8 cellular contexts compared by ENCODE assay signal in the genomic region with DNA sequence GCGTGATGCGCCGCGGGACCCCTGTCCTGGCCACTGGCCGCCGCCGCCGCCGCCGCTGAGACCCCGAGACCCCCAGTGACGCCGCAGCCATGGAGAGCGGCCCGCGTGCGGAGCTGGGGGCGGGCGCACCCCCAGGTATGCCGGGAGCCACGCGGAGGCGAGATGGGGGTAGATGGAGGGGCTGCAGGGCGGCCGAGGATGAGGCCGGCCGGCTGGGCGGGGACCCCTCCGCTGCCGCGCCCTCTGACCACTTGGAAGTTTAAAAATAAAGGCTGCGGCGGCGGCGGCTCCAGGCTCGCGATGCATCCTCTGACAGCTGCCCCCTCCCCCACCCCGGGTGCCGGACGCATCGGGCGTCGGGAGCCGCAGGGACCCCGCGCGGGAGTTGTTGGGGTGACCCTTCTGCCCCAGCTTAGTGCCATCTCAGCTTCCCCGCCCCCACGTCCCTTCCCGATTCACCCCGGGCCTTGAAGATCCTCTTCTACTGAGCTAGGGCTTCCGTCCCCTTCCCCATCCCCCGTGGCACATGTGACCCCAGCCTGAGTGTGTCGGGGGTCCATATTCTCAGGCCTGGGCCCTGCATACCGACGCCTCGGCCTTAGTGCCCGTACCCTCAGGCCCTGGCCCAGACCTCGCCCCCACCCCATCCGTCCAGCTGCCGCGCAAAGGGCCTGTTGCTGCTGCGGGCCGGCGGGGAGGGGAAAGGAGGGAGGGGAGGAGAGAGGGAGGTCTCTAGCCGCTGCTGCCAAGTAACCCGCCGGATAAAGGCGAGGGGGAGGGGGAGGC. TPM values are rescaled to one million over a fixed set of nuclear protein-coding genes. Genes with fewer than 3 reads are reported as not detected.
DNase-seq lines count a peak whose midpoint lies in the region; ATAC-seq and TF ChIP-seq lines count a peak whose summit lies in the region.

No MANE protein-coding gene starts in this region.

- H3K27me3 ChIP-seq in OCI-LY3 (ENCODE audit: low read depth, low read length) (no peaks in the 10 kb centered on the region), fibroblast of lung (ENCODE audit: control insufficient read depth, insufficient read depth, low read length) (no peaks in the 10 kb centered on the region), tibial nerve (no peaks in the 10 kb centered on the region)
- no peaks in the 10 kb centered on the region for H3K27me3 ChIP-seq in naive thymus-derived CD4-positive, alpha-beta T cell (ENCODE audit: control insufficient read depth in 2 of 2, insufficient read depth in 2 of 2, low read length in 2 of 2)

- peak overlapping the region; percentile 95 for H3K9ac ChIP-seq in OCI-LY3 (ENCODE audit: low read length)
- H3K9ac ChIP-seq in fibroblast of lung (ENCODE audit: insufficient read depth, low read length) = peak overlapping the region; percentile 91

- peaks cover 62 to 77% (median 70%) of the 10 kb centered on the region in 7 donors for H3K4me1 Mint-ChIP-seq in naive thymus-derived CD4-positive, alpha-beta T cell

- H3K27ac ChIP-seq in OCI-LY3 (ENCODE audit: low read length) (peak overlapping the region; percentile 73), fibroblast of lung (ENCODE audit: insufficient read depth, low read length) (peak overlapping the region; percentile 96), tibial nerve (peak overlapping the region; percentile 97 to 100 (median 99))
- H3K27ac ChIP-seq in naive thymus-derived CD4-positive, alpha-beta T cell (ENCODE audit: low read depth, low read length) = peak overlapping the region; percentile 97

- WGBS in tibial nerve, 2 donors = 1 to 3% methylated on average over 16 to 35 of the region's 69 CpGs

- CTCF ChIA-PET in naive thymus-derived CD4-positive, alpha-beta T cell (lab: Charles Lee) = interaction anchor here (1.2 to 3.6 kb wide), 2 partner anchors 22 to 32 kb away, joined by 3 to 24 read pairs; no protein-coding TSS in a partner anchor

- H3K9me3 Mint-ChIP-seq in naive thymus-derived CD4-positive, alpha-beta T cell = peaks cover 0 to under 1% (median 0%) of the 10 kb centered on the region in 11 donors

- ATAC-seq in HG03066 (IDR thresholded peaks at IDR 0.05; ENCODE audit: low read depth, unreplicated experiment) (peak; percentile 17), GM21717 (IDR thresholded peaks at IDR 0.05; ENCODE audit: unreplicated experiment) (no peak)
- no peak for ATAC-seq in naive thymus-derived CD4-positive, alpha-beta T cell

- POLR2A ChIA-PET in naive thymus-derived CD4-positive, alpha-beta T cell (lab: Charles Lee) = interaction anchor here (0.7 to 10.6 kb wide), 8 partner anchors 8 to 210 kb away, joined by 3 to 272 read pairs (median 4); partner anchors contain the start of gene THRAP3

- TF ChIP-seq EP300 in tibial nerve (IDR thresholded peaks at IDR 0.05) = peak in 1 of 2 donors; percentile 50

- H3K27ac Mint-ChIP-seq in naive thymus-derived CD4-positive, alpha-beta T cell = peak overlapping the region; percentile 79 to 99 (median 92)

- H2AFZ ChIP-seq in OCI-LY3 (ENCODE audit: low read depth, low read length) (no peak overlapping the region), fibroblast of lung (ENCODE audit: low read length) (no peak overlapping the region)

- peaks cover 0 to 29% (median 0%) of the 10 kb centered on the region in 5 donors for H3K36me3 Mint-ChIP-seq in naive thymus-derived CD4-positive, alpha-beta T cell

- H3K79me2 ChIP-seq in OCI-LY3 (ENCODE audit: low read length) (peaks cover 66% of the 10 kb centered on the region), fibroblast of lung (ENCODE audit: control insufficient read depth, insufficient read depth, low read length) (peaks cover 55% of the 10 kb centered on the region)

- intact Hi-C loops in naive thymus-derived CD4-positive, alpha-beta T cell (cut with micrococcal nuclease) = loop anchor here (1.0 to 10.0 kb wide), 6 partner anchors 7 to 1398 kb away; partner anchors contain the start of genes DNALI1 (in 1 of the 2), SNIP1 (in 1 of the 2), THRAP3 (in 1 of the 2) and TRAPPC3 (in 1 of the 2)

- H4K20me1 ChIP-seq in OCI-LY3 (ENCODE audit: insufficient read depth, low read length) (peaks cover 8% of the 10 kb centered on the region), fibroblast of lung (ENCODE audit: control insufficient read depth, extremely low read depth, insufficient read depth, low read length) (peaks cover 2% of the 10 kb centered on the region)

- no peak for TF ChIP-seq POLR2A in tibial nerve (IDR thresholded peaks at IDR 0.05)

- H3K4me3 ChIP-seq in OCI-LY3 (ENCODE audit: low read length) (peak overlapping the region; percentile 88), fibroblast of lung (replicated peaks in 1 of 4; ENCODE audit: control extremely low read depth in 1 of 4, insufficient read depth in 1 of 4, low read depth in 3 of 4, low read length in 4 of 4) (peak overlapping the region; percentile 84 to 93 (median 88)), tibial nerve (peak overlapping the region; percentile 66 to 99 (median 86))
- peak overlapping the region; percentile 88 for H3K4me3 ChIP-seq in naive thymus-derived CD4-positive, alpha-beta T cell (ENCODE audit: low read length)

- H3K4me1 ChIP-seq in OCI-LY3 (ENCODE audit: low read length) (peaks cover 42% of the 10 kb centered on the region), fibroblast of lung (ENCODE audit: control insufficient read depth, extremely low read depth, insufficient read depth, low read length) (peaks cover 22% of the 10 kb centered on the region), tibial nerve (peaks cover 0 to 79% (median 58%) of the 10 kb centered on the region in 4 donors)
- peaks cover 56 to 60% of the 10 kb centered on the region in 2 donors for H3K4me1 ChIP-seq in naive thymus-derived CD4-positive, alpha-beta T cell (ENCODE audit: control insufficient read depth in 2 of 2, insufficient read depth in 2 of 2, low read length in 2 of 2)

- peaks cover 2% of the 10 kb centered on the region for H3K36me3 ChIP-seq in OCI-LY3 (replicated peaks; ENCODE audit: low read depth, low read length)
- H3K36me3 ChIP-seq in fibroblast of lung (ENCODE audit: control insufficient read depth, insufficient read depth, low read length) = peaks cover 11% of the 10 kb centered on the region
- H3K36me3 ChIP-seq in naive thymus-derived CD4-positive, alpha-beta T cell (ENCODE audit: control insufficient read depth in 2 of 3, insufficient read depth in 3 of 3, low read length in 3 of 3) = peaks cover 0 to 9% (median 0%) of the 10 kb centered on the region in 3 experiments
- no peaks in the 10 kb centered on the region for H3K36me3 ChIP-seq in tibial nerve

- H3K9me3 ChIP-seq in OCI-LY3 (ENCODE audit: insufficient read depth, low read length) (no peaks in the 10 kb centered on the region), fibroblast of lung (ENCODE audit: control insufficient read depth, insufficient read depth, low read depth, low read length) (no peaks in the 10 kb centered on the region), tibial nerve (no peaks in the 10 kb centered on the region)
- H3K9me3 ChIP-seq in naive thymus-derived CD4-positive, alpha-beta T cell (ENCODE audit: control insufficient read depth in 2 of 3, low read length in 3 of 3) = no peaks in the 10 kb centered on the region

- no peak for TF ChIP-seq CTCF in OCI-LY3 (IDR thresholded peaks at IDR 0.05; ENCODE audit: low read depth, low read length)
- no peak for TF ChIP-seq CTCF in fibroblast of lung (conservative IDR thresholded peaks at IDR 0.05 in 1 of 2, IDR thresholded peaks at IDR 0.05 in 1 of 2; ENCODE audit: low read depth in 1 of 2, low read length in 2 of 2)
- no peak for TF ChIP-seq CTCF in tibial nerve (IDR thresholded peaks at IDR 0.05)

- DNase-seq in GM03348 (ENCODE audit: low spot score) (peak; percentile 72), activated T-helper 1 cell treated with Interleukin-2 at 50 U/mL for 16 hours (ENCODE audit: low read depth) (peak; percentile 50), fibroblast of lung (ENCODE audit: low read depth in 2 of 2) (peak; percentile 59 to 70), tibial nerve (ENCODE audit: low spot score in 2 of 2) (peak; percentile 34 to 58)
- DNase-seq in naive thymus-derived CD4-positive, alpha-beta T cell = peak in 8 of 9 donors; percentile 54 to 71 (median 62)

- peak overlapping the region; percentile 85 to 95 (median 93) for H3K4me3 Mint-ChIP-seq in naive thymus-derived CD4-positive, alpha-beta T cell

- H3K27me3 Mint-ChIP-seq in naive thymus-derived CD4-positive, alpha-beta T cell = no peaks in the 10 kb centered on the region

- H3K4me2 ChIP-seq in OCI-LY3 (ENCODE audit: low read length) (peak overlapping the region; percentile 80), fibroblast of lung (ENCODE audit: extremely low read depth, insufficient read depth, low read length) (no peak overlapping the region)

RNA-seq across cellular contexts. Expression of gene MAP7D1, which starts 0.6 kb away (rescaled TPM):
- total RNA-seq in fibroblast of lung (52.6 and 78.4 TPM in 2 replicates), tibial nerve (100 to 1,000 TPM in 3 of 4 donors, 10 to 100 TPM in 1; 85.0 to 184 (median 121) TPM)
- 70.6 and 91.2 TPM in 2 replicates for polyA plus RNA-seq in fibroblast of lung
- polyA plus RNA-seq in fibroblast of lung (2012) = 113 and 136 TPM in 2 replicates
- 117 and 164 TPM in 2 replicates for polyA minus RNA-seq in fibroblast of lung (ENCODE audit: low replicate concordance)
- 100 to 1,000 TPM; 156 to 257 (median 235) TPM for total RNA-seq in naive thymus-derived CD4-positive, alpha-beta T cell
- 10 to 100 TPM; 15.2 to 55.0 TPM for polyA plus RNA-seq in naive thymus-derived CD4-positive, alpha-beta T cell

RNA-seq across cellular contexts. Expression of gene TRAPPC3, which starts 7.2 kb away (rescaled TPM):
- 70.6 and 88.5 TPM in 2 replicates for total RNA-seq in fibroblast of lung
- 102 and 105 TPM in 2 replicates for polyA plus RNA-seq in fibroblast of lung
- polyA plus RNA-seq in fibroblast of lung (2012) = 90.0 and 102 TPM in 2 replicates
- 12.7 and 13.7 TPM in 2 replicates for polyA minus RNA-seq in fibroblast of lung (ENCODE audit: low replicate concordance)
- 10 to 100 TPM; 32.1 to 60.5 (median 47.2) TPM for total RNA-seq in naive thymus-derived CD4-positive, alpha-beta T cell
- 100 to 1,000 TPM in 1 of 2 donors, 10 to 100 TPM in 1; 98.6 to 110 TPM for polyA plus RNA-seq in naive thymus-derived CD4-positive, alpha-beta T cell
- total RNA-seq in tibial nerve = 10 to 100 TPM; 48.0 to 90.4 (median 69.1) TPM

RNA-seq across cellular contexts. Expression of gene COL8A2, which starts 31.5 kb away (rescaled TPM):
- 18.5 and 31.0 TPM in 2 replicates for total RNA-seq in fibroblast of lung
- polyA plus RNA-seq in fibroblast of lung = 2.9 and 5.2 TPM in 2 replicates
- polyA plus RNA-seq in fibroblast of lung (2012) = 3.1 and 5.8 TPM in 2 replicates
- 3.4 and 6.5 TPM in 2 replicates for polyA minus RNA-seq in fibroblast of lung (ENCODE audit: low replicate concordance)
- 1 to 10 TPM in 1 of 5 experiments, under 1 TPM in 3, not detected in 1; 0.05 to 2.5 (median 0.20) TPM for total RNA-seq in naive thymus-derived CD4-positive, alpha-beta T cell
- not detected for polyA plus RNA-seq in naive thymus-derived CD4-positive, alpha-beta T cell
- 10 to 100 TPM; 26.7 to 57.9 (median 50.2) TPM for total RNA-seq in tibial nerve
